In the genomic region with DNA sequence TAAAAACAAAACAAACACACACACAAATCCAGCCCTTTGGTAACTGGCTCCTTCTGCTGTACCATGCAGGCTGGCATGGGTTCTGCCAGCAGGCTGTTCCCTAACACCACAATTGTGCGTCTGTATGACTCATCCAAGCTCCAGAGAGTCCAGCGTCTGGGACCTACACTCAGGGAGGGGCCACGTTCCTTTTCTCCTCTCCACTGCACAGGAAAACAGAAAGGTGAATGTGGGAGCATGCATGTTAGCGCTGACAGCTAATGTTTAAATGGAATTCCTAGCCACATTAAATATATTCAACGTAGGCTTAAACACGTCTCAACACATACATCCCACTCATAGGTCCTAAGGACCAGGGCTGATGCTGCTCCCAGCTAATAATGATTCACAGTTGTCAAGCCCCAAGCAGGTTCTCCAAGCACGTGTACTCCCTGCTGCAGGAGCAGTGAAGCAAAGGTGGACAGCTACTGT, we compare ENCODE assay signal across 8 cellular contexts. TPM values are rescaled to one million over a fixed set of nuclear protein-coding genes. Genes with fewer than 3 reads are reported as not detected.
DNase-seq lines count a peak whose midpoint lies in the region; ATAC-seq and TF ChIP-seq lines count a peak whose summit lies in the region.

No MANE protein-coding gene starts in this region.

- H2AFZ ChIP-seq in H9 (ENCODE audit: low read length): no peak overlapping the region

- WGBS in H9 (ENCODE audit: extremely low coverage, insufficient read length, low lambda C conversion rate): no CpG with 5 or more reads among the region's 7 CpGs

- no peak overlapping the region for H3T11ph ChIP-seq in H9 (ENCODE audit: low read length)

- H3K79me2 ChIP-seq in H9 (ENCODE audit: insufficient read depth, low read length): no peaks in the 10 kb centered on the region

- CTCF ChIA-PET in activated naive CD4-positive, alpha-beta T cell treated with anti-CD3 and anti-CD28 coated beads for 36 hours (lab: Charles Lee): interaction anchor here (1.5 kb wide), 2 partner anchors 41 to 266 kb away, joined by 4 read pairs; no protein-coding TSS in a partner anchor
- CTCF ChIA-PET in activated B cell treated with CpG ODN at 0.5 μM for 24 hours (lab: Charles Lee): interaction anchor here (1.0 kb wide), 2 partner anchors 191 to 256 kb away, joined by 3 to 4 read pairs; no protein-coding TSS in a partner anchor
- CTCF ChIA-PET in GM10248 (lab: Yijun Ruan, JAX): interaction anchor here (0.8 to 2.0 kb wide), 5 partner anchors 8 to 191 kb away, joined by 3 to 12 read pairs (median 3); no protein-coding TSS in a partner anchor

- H4K8ac ChIP-seq in H9 (replicated peaks; ENCODE audit: insufficient read length, low read depth, low read length): no peak overlapping the region

- no peak overlapping the region for H3K9ac ChIP-seq in H9 (ENCODE audit: extremely low read depth, insufficient read length, low read length)

- H3K4me1 Mint-ChIP-seq in activated naive CD4-positive, alpha-beta T cell treated with anti-CD3 and anti-CD28 coated beads for 36 hours (ENCODE audit: low read depth): peaks cover 24% of the 10 kb centered on the region
- H3K4me1 Mint-ChIP-seq in activated B cell treated with CpG ODN at 0.5 μM for 24 hours: peaks cover 36% of the 10 kb centered on the region
- no peaks in the 10 kb centered on the region for H3K4me1 Mint-ChIP-seq in H9
- H3K4me1 Mint-ChIP-seq in activated naive CD8-positive, alpha-beta T cell treated with anti-CD3 and anti-CD28 coated beads, Interleukin-2, amount 50 U/mL, for 24 hours: peaks cover 25% of the 10 kb centered on the region

- no peak overlapping the region for H3K18ac ChIP-seq in H9 (ENCODE audit: insufficient read length, low read depth, low read length)

- ATAC-seq in activated B cell treated with CpG ODN at 0.5 μM for 24 hours (ENCODE audit: low read depth) (no peak), Right ventricle myocardium superior (ENCODE audit: poor library complexity) (peak; percentile 88)
- ATAC-seq in activated naive CD8-positive, alpha-beta T cell treated with anti-CD3 and anti-CD28 coated beads, Interleukin-2, amount 50 U/mL, for 24 hours: no peak

- no peak overlapping the region for H2BK15ac ChIP-seq in H9 (ENCODE audit: low read depth, low read length)

- DNase-seq in activated naive CD4-positive, alpha-beta T cell treated with anti-CD3 and anti-CD28 coated beads for 36 hours: peak; percentile 18
- DNase-seq in activated naive CD4-positive, alpha-beta T cell treated with Interleukin-2 at 50 U/mL for 16 hours: no peak
- no peak for DNase-seq in activated B cell treated with CpG ODN at 0.5 μM for 24 hours
- peak; percentile 82 for DNase-seq in Right ventricle myocardium superior
- peak; percentile 39 for DNase-seq in skeletal muscle cell (ENCODE audit: low read depth)
- no peak for DNase-seq in GM10248 (ENCODE audit: extremely low spot score)
- DNase-seq in H9: no peak
- no peak for DNase-seq in activated naive CD8-positive, alpha-beta T cell treated with anti-CD3 and anti-CD28 coated beads, Interleukin-2, amount 50 U/mL, for 24 hours

- H3K79me1 ChIP-seq in H9 (ENCODE audit: insufficient read depth, low read depth, low read length, poor library complexity, severe bottlenecking): no peaks in the 10 kb centered on the region

- H4K5ac ChIP-seq in H9 (ENCODE audit: insufficient read length, low read depth, low read length): no peak overlapping the region

- H3K27me3 ChIP-seq in H9 (ENCODE audit: insufficient read depth, low read length): no peaks in the 10 kb centered on the region

- no peak overlapping the region for H3K4me3 ChIP-seq in skeletal muscle cell (ENCODE audit: low read depth, low read length)

- H3K27me3 Mint-ChIP-seq in activated naive CD4-positive, alpha-beta T cell treated with anti-CD3 and anti-CD28 coated beads for 36 hours (ENCODE audit: low read depth): no peaks in the 10 kb centered on the region
- H3K27me3 Mint-ChIP-seq in activated B cell treated with CpG ODN at 0.5 μM for 24 hours (no peaks in the 10 kb centered on the region), H9 (ENCODE audit: low read depth) (no peaks in the 10 kb centered on the region; the same call in 1 of the 2 replicates)
- no peaks in the 10 kb centered on the region for H3K27me3 Mint-ChIP-seq in activated naive CD8-positive, alpha-beta T cell treated with anti-CD3 and anti-CD28 coated beads, Interleukin-2, amount 50 U/mL, for 24 hours

- H2BK20ac ChIP-seq in H9 (ENCODE audit: low read depth, low read length, poor library complexity, severe bottlenecking): no peak overlapping the region

- intact Hi-C loops in activated naive CD4-positive, alpha-beta T cell treated with anti-CD3 and anti-CD28 coated beads for 36 hours (cut with micrococcal nuclease): no loop called here
- intact Hi-C loops in activated B cell treated with CpG ODN at 0.5 μM for 24 hours (cut with micrococcal nuclease) (no loop called here), Right ventricle myocardium superior (cut with DNase I) (loop anchor here (2.0 kb wide), 1 partner anchor 192 kb away; no protein-coding TSS in a partner anchor)

- no peak for TF ChIP-seq CTCF in activated B cell treated with CpG ODN at 0.5 μM for 24 hours (IDR thresholded peaks at IDR 0.05)
- TF ChIP-seq CTCF in GM10248 (IDR thresholded peaks at IDR 0.05; ENCODE audit: control extremely low read depth, extremely low read depth, low read depth, missing control alignments): no peak
- TF ChIP-seq CTCF in H9 (conservative IDR thresholded peaks at IDR 0.05): no peak; the same call in 2 of the 3 replicates

- no peak overlapping the region for H2BK5ac ChIP-seq in H9 (ENCODE audit: insufficient read length, low read length)

- peaks cover 14% of the 10 kb centered on the region for H3K36me3 Mint-ChIP-seq in activated naive CD4-positive, alpha-beta T cell treated with anti-CD3 and anti-CD28 coated beads for 36 hours (ENCODE audit: low read depth)
- peaks cover 36% of the 10 kb centered on the region for H3K36me3 Mint-ChIP-seq in activated B cell treated with CpG ODN at 0.5 μM for 24 hours (ENCODE audit: low read depth)
- H3K36me3 Mint-ChIP-seq in H9 (ENCODE audit: insufficient read depth in 1 of 3, low read depth in 3 of 3): peaks cover 5 to 18% (median 12%) of the 10 kb centered on the region in 3 experiments; a peak in 6 of 7 replicates
- H3K36me3 Mint-ChIP-seq in activated naive CD8-positive, alpha-beta T cell treated with anti-CD3 and anti-CD28 coated beads, Interleukin-2, amount 50 U/mL, for 24 hours (ENCODE audit: low read depth): peaks cover 23% of the 10 kb centered on the region

- H3K27ac ChIP-seq in H9 (ENCODE audit: insufficient read length, low read depth, low read length): no peak overlapping the region

- no peak overlapping the region for H2BK12ac ChIP-seq in H9 (ENCODE audit: insufficient read length, low read depth, low read length)

- H3K56ac ChIP-seq in H9 (ENCODE audit: insufficient read length, low read depth, low read length): no peak overlapping the region

- no peaks in the 10 kb centered on the region for H3K23me2 ChIP-seq in H9 (ENCODE audit: insufficient read length, low read depth, low read length, poor library complexity, severe bottlenecking)

- H2AK5ac ChIP-seq in H9 (ENCODE audit: insufficient read length, low read length): no peak overlapping the region

- no peak overlapping the region for H3K23ac ChIP-seq in H9 (ENCODE audit: insufficient read length, low read depth, low read length)

- H3K27ac Mint-ChIP-seq in activated naive CD4-positive, alpha-beta T cell treated with anti-CD3 and anti-CD28 coated beads for 36 hours: no peak overlapping the region
- H3K27ac Mint-ChIP-seq in activated B cell treated with CpG ODN at 0.5 μM for 24 hours (peak overlapping the region; percentile 73), H9 (peak overlapping the region in 1 of 3 experiments; percentile 47; a peak in 2 of 7 replicates)
- H3K27ac Mint-ChIP-seq in activated naive CD8-positive, alpha-beta T cell treated with anti-CD3 and anti-CD28 coated beads, Interleukin-2, amount 50 U/mL, for 24 hours: no peak overlapping the region

- no peaks in the 10 kb centered on the region for H3K4me1 ChIP-seq in H9 (ENCODE audit: insufficient read depth, low read length)

- H3K14ac ChIP-seq in H9 (ENCODE audit: insufficient read depth, low read length): no peak overlapping the region

- no peak overlapping the region for H3K4me3 Mint-ChIP-seq in activated naive CD4-positive, alpha-beta T cell treated with anti-CD3 and anti-CD28 coated beads for 36 hours
- H3K4me3 Mint-ChIP-seq in activated B cell treated with CpG ODN at 0.5 μM for 24 hours: no peak overlapping the region
- no peak overlapping the region for H3K4me3 Mint-ChIP-seq in H9
- no peak overlapping the region for H3K4me3 Mint-ChIP-seq in activated naive CD8-positive, alpha-beta T cell treated with anti-CD3 and anti-CD28 coated beads, Interleukin-2, amount 50 U/mL, for 24 hours

- H3K9me3 ChIP-seq in H9 (ENCODE audit: control insufficient read depth, low read depth, low read length): no peaks in the 10 kb centered on the region

- H3K4me2 ChIP-seq in H9 (ENCODE audit: insufficient read depth, insufficient read length, low read length): no peak overlapping the region

- no peak overlapping the region for H2BK120ac ChIP-seq in H9 (ENCODE audit: low read depth, low read length, poor library complexity, severe bottlenecking)

- H3K9me3 Mint-ChIP-seq in activated naive CD4-positive, alpha-beta T cell treated with anti-CD3 and anti-CD28 coated beads for 36 hours: no peaks in the 10 kb centered on the region
- H3K9me3 Mint-ChIP-seq in activated B cell treated with CpG ODN at 0.5 μM for 24 hours (peaks cover 5% of the 10 kb centered on the region), H9 (no peaks in the 10 kb centered on the region)
- H3K9me3 Mint-ChIP-seq in activated naive CD8-positive, alpha-beta T cell treated with anti-CD3 and anti-CD28 coated beads, Interleukin-2, amount 50 U/mL, for 24 hours: no peaks in the 10 kb centered on the region

- no peak overlapping the region for H3K4ac ChIP-seq in H9 (ENCODE audit: low read depth, low read length)

- no peak overlapping the region for H4K91ac ChIP-seq in H9 (ENCODE audit: insufficient read length, low read depth, low read length)

- POLR2A ChIA-PET in activated B cell treated with CpG ODN at 0.5 μM for 24 hours (lab: Charles Lee): no interaction called here
- POLR2A ChIA-PET in GM10248 (lab: Yijun Ruan, JAX): no interaction called here

- no peaks in the 10 kb centered on the region for H4K20me1 ChIP-seq in H9 (ENCODE audit: control insufficient read depth, insufficient read depth, insufficient read length)

RNA-seq across cellular contexts. Expression of gene MAP1LC3A, which starts 20.7 kb away (rescaled TPM):
- total RNA-seq in activated naive CD4-positive, alpha-beta T cell treated with anti-CD3 and anti-CD28 coated beads for 36 hours: 1 to 10 TPM; 1.6 to 1.7 TPM
- 1.6 TPM in 2 replicates for total RNA-seq in activated B cell treated with CpG ODN at 0.5 μM for 24 hours
- total RNA-seq in Right ventricle myocardium superior: 107 TPM
- total RNA-seq in H9 (2021): 24.3 and 25.9 TPM in 2 replicates

Comparison
In these comparisons a context has a peak if more than half of its experiments do, and no peak if none do; other contexts are left out.
1. DNase-seq: peak in activated naive CD4-positive, alpha-beta T cell treated with anti-CD3 and anti-CD28 coated beads for 36 hours (single experiment), Right ventricle myocardium superior (single experiment) and skeletal muscle cell (single experiment); none in activated naive CD4-positive, alpha-beta T cell treated with Interleukin-2 at 50 U/mL for 16 hours (single experiment), activated B cell treated with CpG ODN at 0.5 μM for 24 hours (single experiment), GM10248 (single experiment), H9 (single experiment) and activated naive CD8-positive, alpha-beta T cell treated with anti-CD3 and anti-CD28 coated beads, Interleukin-2, amount 50 U/mL, for 24 hours (single experiment).